In genomic region chr19:53432088-53432661, GRCh38 we compare ENCODE assay signal across 2 cellular contexts.
TF ChIP-seq lines count a peak whose summit lies in the region.

No MANE protein-coding gene starts in this region.

TF ChIP-seq in A549, 52 proteins besides CTCF, POLR2A, EP300 and RAD21:
- no peak for TF ChIP-seq NFE2L2 (conservative IDR thresholded peaks at IDR 0.05; ENCODE audit: low read length)
- peak; percentile 19; the same call in 1 of the 2 replicates for TF ChIP-seq PHF8 (IDR thresholded peaks at IDR 0.05; ENCODE audit: borderline replicate concordance, low read depth)
- no peak for TF ChIP-seq SREBF2 (IDR thresholded peaks at IDR 0.05)
- TF ChIP-seq CHD4 (IDR thresholded peaks at IDR 0.05; ENCODE audit: borderline replicate concordance) = no peak
- TF ChIP-seq FOSB (CRISPR knock-in tag; IDR thresholded peaks at IDR 0.05) = no peak
- TF ChIP-seq EHMT2 (IDR thresholded peaks at IDR 0.05; ENCODE audit: low read depth) = no peak
- TF ChIP-seq KDM5A (IDR thresholded peaks at IDR 0.05) = no peak
- no peak for TF ChIP-seq HEYL (CRISPR knock-in tag; IDR thresholded peaks at IDR 0.05)
- no peak for TF ChIP-seq CBX8 (IDR thresholded peaks at IDR 0.05)

TF ChIP-seq in H1, 55 proteins besides CTCF, POLR2A, EP300 and RAD21:
- TF ChIP-seq HDAC2 (IDR thresholded peaks at IDR 0.05; ENCODE audit: borderline replicate concordance in 1 of 2, low read depth in 2 of 2, low read length in 2 of 2) = 0 out of 4 replicates have a peak, but pooled peaks of 1 of the 2 experiments have one; percentile 7
- TF ChIP-seq KDM4A (IDR thresholded peaks at IDR 0.05; ENCODE audit: low read depth, low read length, severe bottlenecking) = peak; percentile 32
- no peak for TF ChIP-seq SRF (IDR thresholded peaks at IDR 0.05; ENCODE audit: low read depth, low read length)
- no peak for TF ChIP-seq TCF12 (IDR thresholded peaks at IDR 0.05; ENCODE audit: low read depth, low read length)
